In the genomic region with DNA sequence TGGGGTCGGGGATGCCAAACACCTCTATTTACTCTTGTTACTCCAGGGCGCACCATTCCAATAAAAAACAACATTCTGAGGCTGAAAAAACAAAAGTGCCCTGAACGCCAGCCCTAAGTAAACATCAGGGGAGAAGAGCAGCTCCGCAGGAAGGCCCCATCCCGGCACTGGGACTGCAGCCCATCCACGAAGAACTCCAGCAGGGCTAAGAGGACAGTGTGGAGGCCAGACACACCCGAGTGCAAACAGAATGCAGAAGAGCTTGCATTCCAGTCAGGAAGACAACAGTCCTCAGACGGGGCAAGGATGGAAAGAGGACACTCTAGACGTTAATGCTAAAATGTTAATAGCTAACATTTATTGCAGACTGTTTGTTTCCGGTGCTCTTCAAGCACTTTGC, we compare ENCODE assay signal across 15 cellular contexts. TPM values are rescaled to one million over a fixed set of nuclear protein-coding genes. Genes with fewer than 3 reads are reported as not detected.
A peak's percentile ranks its signal among the peaks of the same experiment; 100 is the strongest.
DNase-seq lines count a peak whose midpoint lies in the region; ATAC-seq, FAIRE-seq and TF ChIP-seq lines count a peak whose summit lies in the region.
"Had no signal": no experiment of that assay in that cellular context is flagged by ENCODE, and none has a peak within 500 bp of the region (broad histone marks: within the 10 kb centered on the region; RNA-seq: fewer than 3 reads in every experiment).

No MANE protein-coding gene starts in this region.

- TF ChIP-seq POLR2A in upper lobe of left lung (IDR thresholded peaks at IDR 0.05): no peak

- H3K9ac ChIP-seq in colonic mucosa (ENCODE audit: low read depth in 2 of 2, low read length in 2 of 2) (no peak overlapping the region), mucosa of rectum (ENCODE audit: low read depth in 1 of 2, low read length in 2 of 2) (peak overlapping the region in 1 of 2 donors; percentile 52)

- H3K9me3 ChIP-seq in left ventricle myocardium inferior (replicated peaks) (no peaks in the 10 kb centered on the region), colonic mucosa (no peaks in the 10 kb centered on the region), mucosa of rectum (ENCODE audit: control insufficient read depth in 2 of 2, low read length in 2 of 2) (no peaks in the 10 kb centered on the region), upper lobe of left lung (no peaks in the 10 kb centered on the region)
- H3K9me3 ChIP-seq in effector memory CD4-positive, alpha-beta T cell (ENCODE audit: control insufficient read depth, low read length): no peaks in the 10 kb centered on the region
- H3K9me3 ChIP-seq: pancreas, uterus had no signal

- no peaks in the 10 kb centered on the region for H3K27me3 ChIP-seq in left ventricle myocardium inferior (ENCODE audit: low read depth)
- H3K27me3 ChIP-seq in colonic mucosa: no peaks in the 10 kb centered on the region
- H3K27me3 ChIP-seq in mucosa of rectum (ENCODE audit: control insufficient read depth in 2 of 2, insufficient read depth in 2 of 2, low read length in 2 of 2): peaks cover 0 to 2% of the 10 kb centered on the region in 2 donors
- no peaks in the 10 kb centered on the region for H3K27me3 ChIP-seq in upper lobe of left lung
- no peaks in the 10 kb centered on the region for H3K27me3 ChIP-seq in effector memory CD4-positive, alpha-beta T cell (replicated peaks; ENCODE audit: control insufficient read depth, insufficient read depth, low read length, poor library complexity, severe bottlenecking)
- H3K27me3 ChIP-seq: pancreas, uterus had no signal

- 46 to 48% methylated on average over 10 of the region's 10 CpGs for WGBS in upper lobe of left lung, 2 donors

- no peaks in the 10 kb centered on the region for H3K36me3 ChIP-seq in left ventricle myocardium inferior
- no peaks in the 10 kb centered on the region for H3K36me3 ChIP-seq in colonic mucosa
- no peaks in the 10 kb centered on the region for H3K36me3 ChIP-seq in mucosa of rectum (ENCODE audit: control insufficient read depth in 2 of 2, insufficient read depth in 2 of 2, low read length in 2 of 2)
- no peaks in the 10 kb centered on the region for H3K36me3 ChIP-seq in upper lobe of left lung
- no peaks in the 10 kb centered on the region for H3K36me3 ChIP-seq in effector memory CD4-positive, alpha-beta T cell (ENCODE audit: control insufficient read depth, insufficient read depth, low read length)
- H3K36me3 ChIP-seq: pancreas, uterus had no signal

- TF ChIP-seq CTCF in left ventricle myocardium inferior (IDR thresholded peaks at IDR 0.05; ENCODE audit: borderline replicate concordance) (no peak), colonic mucosa (IDR thresholded peaks at IDR 0.05) (no peak), upper lobe of left lung (IDR thresholded peaks at IDR 0.05) (no peak)

- H3K4me1 ChIP-seq in left ventricle myocardium inferior (peaks cover 38% of the 10 kb centered on the region), colonic mucosa (no peaks in the 10 kb centered on the region), mucosa of rectum (ENCODE audit: control insufficient read depth in 2 of 2, insufficient read depth in 2 of 2, low read length in 2 of 2) (peaks cover 5 to 10% of the 10 kb centered on the region in 2 donors), upper lobe of left lung (peaks cover 0 to 7% (median 3%) of the 10 kb centered on the region in 4 donors)
- no peaks in the 10 kb centered on the region for H3K4me1 ChIP-seq in effector memory CD4-positive, alpha-beta T cell (ENCODE audit: control insufficient read depth, insufficient read depth, low read length, poor library complexity, severe bottlenecking)
- H3K4me1 ChIP-seq: pancreas, uterus had no signal

- H3K4me3 ChIP-seq in left ventricle myocardium inferior: peak overlapping the region; percentile 19
- peak overlapping the region; percentile 18 for H3K4me3 ChIP-seq in colonic mucosa
- peak overlapping the region; percentile 59 to 69 for H3K4me3 ChIP-seq in mucosa of rectum (ENCODE audit: low read length in 2 of 2)
- peak overlapping the region in 3 of 4 donors; percentile 15 to 38 (median 26) for H3K4me3 ChIP-seq in upper lobe of left lung
- no peak overlapping the region for H3K4me3 ChIP-seq in effector memory CD4-positive, alpha-beta T cell (ENCODE audit: insufficient read depth, low read depth, low read length, poor library complexity, severe bottlenecking)
- H3K4me3 ChIP-seq: uterus had no signal

- intact Hi-C loops in left ventricle myocardium inferior (cut with micrococcal nuclease) (no loop called here), left cardiac atrium (cut with DNase I) (no loop called here), colonic mucosa (cut with DNase I) (no loop called here)

- H3K27ac ChIP-seq in left ventricle myocardium inferior (replicated peaks) (peak overlapping the region; percentile 30), colonic mucosa (no peak overlapping the region), mucosa of rectum (ENCODE audit: low read depth in 2 of 2, low read length in 2 of 2) (peak overlapping the region; percentile 21 to 22), upper lobe of left lung (peak overlapping the region in 3 of 4 donors; percentile 31 to 62 (median 51))
- H3K27ac ChIP-seq in effector memory CD4-positive, alpha-beta T cell (ENCODE audit: insufficient read depth, low read length, poor library complexity, severe bottlenecking): no peak overlapping the region
- H3K27ac ChIP-seq: uterus had no signal

- DNase-seq in left ventricle myocardium inferior (no peak), left cardiac atrium (no peak), colonic mucosa (no peak), upper lobe of left lung (no peak), RCC 7860 (ENCODE audit: low spot score) (no peak)
- no peak for DNase-seq in stimulated activated CD8-positive, alpha-beta memory T cell treated with anti-CD3 and anti-CD28 coated beads, Interleukin-4, amount 100 ng/mL, for 48 hours
- DNase-seq in effector memory CD4-positive, alpha-beta T cell: no peak
- DNase-seq: GF-D8, Kasumi-1, NCI-H446 had no signal

- no peak for TF ChIP-seq EP300 in upper lobe of left lung (IDR thresholded peaks at IDR 0.05)

- ATAC-seq in left cardiac atrium: no peak
- no peak for ATAC-seq in upper lobe of left lung (ENCODE audit: low FRiP score in 2 of 2)

- no peak for FAIRE-seq in RCC 7860 (lab: Jason Lieb, UNC)
- FAIRE-seq: pancreas had no signal

RNA-seq across cellular contexts. Expression of a gene that starts 33.0 kb away (rescaled TPM):
- total RNA-seq in left ventricle myocardium inferior (not detected), left cardiac atrium (not detected), colonic mucosa (not detected), upper lobe of left lung (not detected)
- total RNA-seq: activated naive CD4-positive, alpha-beta T cell treated with anti-CD3 and anti-CD28 coated beads, Interleukin-2, amount 50 U/mL, for 72 hours; pancreas; SK-MEL-5; uterus had no signal

Comparison
In these comparisons a context has a peak if more than half of its experiments do, and no peak if none do; other contexts are left out.
1. H3K27ac ChIP-seq: peak in left ventricle myocardium inferior (single experiment), mucosa of rectum (2 of 2) and upper lobe of left lung (3 of 4); none in colonic mucosa (single experiment) and effector memory CD4-positive, alpha-beta T cell (single experiment).